Comparison of ENCODE assay signal across 7 cellular contexts in the genomic region with DNA sequence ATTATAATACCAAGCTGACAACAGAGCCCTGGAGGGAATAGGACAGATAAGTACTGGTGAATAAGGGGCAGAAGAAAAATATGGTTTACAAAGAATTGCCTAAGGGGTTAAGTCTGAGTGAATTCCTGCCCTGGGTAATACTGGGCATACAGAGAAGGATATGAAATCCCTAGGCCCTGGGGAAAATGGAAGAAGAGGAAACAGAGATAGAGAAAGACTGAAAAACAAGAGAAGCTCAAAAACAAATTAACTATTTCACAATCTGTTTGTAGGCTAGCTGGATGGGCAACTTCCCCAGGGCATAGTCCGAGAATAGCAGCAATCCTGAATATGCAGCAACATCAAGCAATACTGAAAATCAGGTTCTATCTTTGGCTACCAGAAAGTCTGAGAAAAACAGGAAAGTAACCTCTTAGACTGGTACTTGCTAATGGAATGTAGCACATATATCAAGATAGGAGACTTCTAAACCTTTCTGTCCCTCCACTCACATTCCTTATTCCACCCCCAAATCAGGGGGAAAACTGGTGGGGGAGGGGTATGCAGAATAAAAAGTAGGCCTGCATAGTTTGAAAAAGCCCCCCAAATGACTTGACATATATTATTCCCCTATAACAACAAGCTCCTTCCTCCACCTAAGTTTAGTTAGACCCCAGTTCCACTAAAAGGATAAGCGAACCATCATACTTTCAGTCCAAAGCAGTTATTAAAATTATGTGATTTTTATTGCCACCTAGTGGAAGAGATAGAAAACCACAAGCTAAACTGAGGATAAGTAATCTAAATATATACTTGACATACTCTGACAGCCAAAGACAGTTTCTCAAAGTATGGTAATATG. TPM values are rescaled to one million over a fixed set of nuclear protein-coding genes. Genes with fewer than 3 reads are reported as not detected.
DNase-seq lines count a peak whose midpoint lies in the region; ATAC-seq and TF ChIP-seq lines count a peak whose summit lies in the region.

No MANE protein-coding gene starts in this region.

- no peak overlapping the region for H3K4me3 Mint-ChIP-seq in activated CD8-positive, alpha-beta T cell treated with anti-CD3 and anti-CD28 coated beads for 36 hours
- H3K4me3 Mint-ChIP-seq in activated CD4-positive, alpha-beta memory T cell treated with anti-CD3 and anti-CD28 coated beads, Interleukin-2, amount 10 ng/mL, durations not matched to agents 7 days and 5 days, result no peak overlapping the region

- no peak overlapping the region for H3K27ac Mint-ChIP-seq in activated CD8-positive, alpha-beta T cell treated with anti-CD3 and anti-CD28 coated beads for 36 hours
- no peak overlapping the region for H3K27ac Mint-ChIP-seq in activated CD4-positive, alpha-beta memory T cell treated with anti-CD3 and anti-CD28 coated beads, Interleukin-2, amount 10 ng/mL, durations not matched to agents 7 days and 5 days

- H3K36me3 Mint-ChIP-seq in activated CD8-positive, alpha-beta T cell treated with anti-CD3 and anti-CD28 coated beads for 36 hours (ENCODE audit: low read depth), result peaks cover 5% of the 10 kb centered on the region
- H3K36me3 Mint-ChIP-seq in activated CD4-positive, alpha-beta memory T cell treated with anti-CD3 and anti-CD28 coated beads, Interleukin-2, amount 10 ng/mL, durations not matched to agents 7 days and 5 days (ENCODE audit: low read depth), result peaks cover 7% of the 10 kb centered on the region

- 54 to 62% methylated on average over 2 of the region's 2 CpGs for WGBS in sigmoid colon, 2 donors

- H3K27ac ChIP-seq in sigmoid colon, result peak overlapping the region in 3 of 4 donors; percentile 43 to 71 (median 70)

- TF ChIP-seq CTCF in GM12873 (IDR thresholded peaks at IDR 0.05; ENCODE audit: insufficient read depth, low read depth, low read length, missing control alignments) (peak; percentile 46), sigmoid colon (IDR thresholded peaks at IDR 0.05) (peak; percentile 57 to 67 (median 66))
- TF ChIP-seq CTCF in activated CD8-positive, alpha-beta T cell treated with anti-CD3 and anti-CD28 coated beads for 36 hours (IDR thresholded peaks at IDR 0.05), result peak; percentile 66

- CTCF ChIA-PET in activated CD8-positive, alpha-beta T cell treated with anti-CD3 and anti-CD28 coated beads for 36 hours (lab: Charles Lee), result interaction anchor here (0.6 to 3.0 kb wide), 43 partner anchors 10 to 520 kb away, joined by 3 to 21 read pairs (median 4); no protein-coding TSS in a partner anchor
- CTCF ChIA-PET in activated CD4-positive, alpha-beta memory T cell treated with anti-CD3 and anti-CD28 coated beads, Interleukin-2, amount 10 ng/mL, durations not matched to agents 7 days and 5 days (lab: Charles Lee), result interaction anchor here (0.6 to 3.2 kb wide), 18 partner anchors 9 to 520 kb away, joined by 3 to 18 read pairs (median 4); partner anchors contain the start of genes DHX29 and MTREX

- H3K36me3 ChIP-seq in sigmoid colon, result peaks cover 0 to 4% (median 0%) of the 10 kb centered on the region in 4 donors

- H3K27me3 Mint-ChIP-seq in activated CD8-positive, alpha-beta T cell treated with anti-CD3 and anti-CD28 coated beads for 36 hours, result no peaks in the 10 kb centered on the region
- H3K27me3 Mint-ChIP-seq in activated CD4-positive, alpha-beta memory T cell treated with anti-CD3 and anti-CD28 coated beads, Interleukin-2, amount 10 ng/mL, durations not matched to agents 7 days and 5 days, result no peaks in the 10 kb centered on the region

- peak overlapping the region in 2 of 4 donors; percentile 2 to 8 for H3K4me3 ChIP-seq in sigmoid colon

- peak; percentile 69 for ATAC-seq in activated CD8-positive, alpha-beta T cell treated with anti-CD3 and anti-CD28 coated beads for 36 hours
- ATAC-seq in left cardiac atrium, result peak; percentile 67 to 71

- DNase-seq in NCI-H1694 (lab: John Stamatoyannopoulos, UW) (peak; percentile 13), left cardiac atrium (no peak), sigmoid colon (no peak), HPDE6-E6E7 (ENCODE audit: extremely low spot score) (no peak)
- DNase-seq in activated CD8-positive, alpha-beta T cell treated with anti-CD3 and anti-CD28 coated beads for 36 hours, result no peak
- no peak for DNase-seq in activated CD4-positive, alpha-beta memory T cell treated with anti-CD3 and anti-CD28 coated beads, Interleukin-2, amount 10 ng/mL, durations not matched to agents 7 days and 5 days

- no peak for TF ChIP-seq POLR2A in sigmoid colon (IDR thresholded peaks at IDR 0.05)

- H3K9me3 Mint-ChIP-seq in activated CD8-positive, alpha-beta T cell treated with anti-CD3 and anti-CD28 coated beads for 36 hours, result no peaks in the 10 kb centered on the region
- H3K9me3 Mint-ChIP-seq in activated CD4-positive, alpha-beta memory T cell treated with anti-CD3 and anti-CD28 coated beads, Interleukin-2, amount 10 ng/mL, durations not matched to agents 7 days and 5 days, result no peaks in the 10 kb centered on the region

- no peaks in the 10 kb centered on the region for H3K9me3 ChIP-seq in sigmoid colon

- no peak for TF ChIP-seq EP300 in sigmoid colon (IDR thresholded peaks at IDR 0.05)

- no peaks in the 10 kb centered on the region for H3K27me3 ChIP-seq in sigmoid colon

- H3K4me1 ChIP-seq in sigmoid colon, result peaks cover 0 to 29% (median 24%) of the 10 kb centered on the region in 4 donors

- intact Hi-C loops in activated CD8-positive, alpha-beta T cell treated with anti-CD3 and anti-CD28 coated beads for 36 hours (cut with micrococcal nuclease), result loop anchor here (5.0 to 10.0 kb wide), 3 partner anchors 267 to 519 kb away; partner anchors contain the start of gene CDC20B
- intact Hi-C loops in left cardiac atrium (cut with DNase I) (loop anchor here (1.0 to 10.0 kb wide), 4 partner anchors 284 to 349 kb away; no protein-coding TSS in a partner anchor), sigmoid colon (cut with DNase I) (loop anchor here (1.0 to 5.0 kb wide), 5 partner anchors 89 to 364 kb away; partner anchors contain the start of gene PLPP1)

- POLR2A ChIA-PET in activated CD8-positive, alpha-beta T cell treated with anti-CD3 and anti-CD28 coated beads for 36 hours (lab: Charles Lee), result interaction anchor here (1.0 kb wide), 1 partner anchor 251 kb away, joined by 3 read pairs; no protein-coding TSS in a partner anchor
- POLR2A ChIA-PET in activated CD4-positive, alpha-beta memory T cell treated with anti-CD3 and anti-CD28 coated beads, Interleukin-2, amount 10 ng/mL, durations not matched to agents 7 days and 5 days (lab: Charles Lee), result interaction anchor here (0.7 kb wide), 1 partner anchor 21 kb away, joined by 3 read pairs; no protein-coding TSS in a partner anchor

- H3K4me1 Mint-ChIP-seq in activated CD8-positive, alpha-beta T cell treated with anti-CD3 and anti-CD28 coated beads for 36 hours (ENCODE audit: low read depth), result peaks cover 2% of the 10 kb centered on the region
- peaks cover 2% of the 10 kb centered on the region for H3K4me1 Mint-ChIP-seq in activated CD4-positive, alpha-beta memory T cell treated with anti-CD3 and anti-CD28 coated beads, Interleukin-2, amount 10 ng/mL, durations not matched to agents 7 days and 5 days

RNA-seq across cellular contexts. Expression of gene SLC38A9, which starts 20.6 kb away (rescaled TPM):
- total RNA-seq in activated CD8-positive, alpha-beta T cell treated with anti-CD3 and anti-CD28 coated beads for 36 hours, result 10 to 100 TPM; 11.4 to 12.0 TPM
- total RNA-seq in left cardiac atrium (10 to 100 TPM; 10.1 to 10.5 TPM), sigmoid colon (10 to 100 TPM; 12.5 to 56.5 (median 21.9) TPM)
- polyA plus RNA-seq in sigmoid colon, result 10 to 100 TPM in 1 of 3 donors, 1 to 10 TPM in 2; 2.4 to 10.2 (median 3.0) TPM
- total RNA-seq in activated CD4-positive, alpha-beta memory T cell treated with anti-CD3 and anti-CD28 coated beads, Interleukin-2, amount 10 ng/mL, durations not matched to agents 7 days and 5 days, result 10 to 100 TPM; 23.7 to 24.3 TPM

RNA-seq across cellular contexts. Expression of gene DDX4, which starts 46.4 kb away (rescaled TPM):
- total RNA-seq in activated CD8-positive, alpha-beta T cell treated with anti-CD3 and anti-CD28 coated beads for 36 hours, result not detected
- total RNA-seq in left cardiac atrium (not detected), sigmoid colon (under 1 TPM in 1 of 4 donors, not detected in 3; 0.33 TPM)
- not detected for polyA plus RNA-seq in sigmoid colon
- under 1 TPM; 0.50 to 0.83 TPM for total RNA-seq in activated CD4-positive, alpha-beta memory T cell treated with anti-CD3 and anti-CD28 coated beads, Interleukin-2, amount 10 ng/mL, durations not matched to agents 7 days and 5 days
